Comparison of ENCODE assay signal across 8 cellular contexts in the genomic region with DNA sequence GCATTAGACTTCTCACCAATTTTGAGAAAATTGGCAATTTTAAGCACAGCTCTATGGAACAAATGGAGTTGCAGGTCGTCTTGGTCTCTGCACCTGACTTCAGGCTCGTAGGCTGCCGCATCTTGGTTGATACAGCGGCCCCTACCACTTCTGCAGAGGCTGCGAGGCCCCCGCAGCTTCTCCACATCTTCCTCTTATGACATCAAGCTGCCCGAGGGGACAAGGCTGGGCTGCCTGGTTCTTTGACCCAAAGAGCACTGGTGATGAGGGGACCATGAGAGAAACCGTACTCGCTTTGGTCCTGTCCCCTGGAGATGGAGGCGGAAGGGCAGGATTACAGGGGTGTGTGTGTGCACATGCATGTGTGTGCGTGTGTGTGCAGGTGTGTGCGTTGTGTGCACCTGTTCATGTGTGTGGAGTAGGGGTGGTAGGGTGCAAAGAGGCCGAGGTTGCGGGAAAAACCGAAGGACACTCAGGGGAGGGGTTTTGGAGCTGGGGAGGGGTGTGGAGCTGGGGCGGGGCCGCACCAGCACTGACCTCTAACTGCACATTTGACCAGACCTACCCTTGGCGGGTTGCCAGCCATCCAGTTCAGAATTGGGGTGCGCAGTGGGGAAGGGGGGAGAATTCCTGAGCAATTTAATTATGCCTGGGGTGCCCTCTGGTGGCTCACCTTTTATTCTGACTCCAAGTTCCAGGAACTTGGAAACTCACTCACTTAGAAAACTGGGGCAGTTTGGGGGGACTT.
A peak's percentile ranks its signal among the peaks of the same experiment; 100 is the strongest.
DNase-seq lines count a peak whose midpoint lies in the region; TF ChIP-seq lines count a peak whose summit lies in the region.

No MANE protein-coding gene starts in this region.

- BruUV-seq in PC-9 (replicated peaks; lab: Mats Ljungman, UMichigan): no TSS peak

- no peaks in the 10 kb centered on the region for H3F3A ChIP-seq in PC-9 (ENCODE audit: insufficient read depth, low read depth)

- H3K27ac ChIP-seq in PC-9: no peak overlapping the region

- H3K4me2 ChIP-seq in PC-9: no peak overlapping the region

- H3K9me3 ChIP-seq in PC-9 (ENCODE audit: insufficient read depth, low read depth): no peaks in the 10 kb centered on the region

- peaks cover 10% of the 10 kb centered on the region for H3K27me3 Mint-ChIP-seq in T-helper 2 cell treated with Interferon-gamma antibody and Interleukin-4, amounts not matched to agents 5 μg/mL and 100 μg/mL, for 36 hours (ENCODE audit: low read depth)

- H3K27ac Mint-ChIP-seq in T-helper 2 cell treated with Interferon-gamma antibody and Interleukin-4, amounts not matched to agents 5 μg/mL and 100 μg/mL, for 36 hours: no peak overlapping the region

- no peak overlapping the region for H2AFZ ChIP-seq in PC-9

- DNase-seq in DMS53 (lab: John Stamatoyannopoulos, UW): peak; percentile 27
- DNase-seq in DMS53 treated with DMSO at 0.1 percent for 48 hours (lab: John Stamatoyannopoulos, UW; ENCODE audit: unreplicated experiment): no peak
- peak in 1 of 2 experiments; percentile 32 for DNase-seq in PC-9
- DNase-seq in fibroblast of pulmonary artery (ENCODE audit: low read depth): peak; percentile 42
- no peak for DNase-seq in retinal pigment epithelial cell (ENCODE audit: low read depth)
- DNase-seq in NCI-H1436 (lab: John Stamatoyannopoulos, UW): no peak
- no peak for DNase-seq in T-helper 2 cell treated with Interferon-gamma antibody and Interleukin-4, amounts not matched to agents 5 μg/mL and 100 μg/mL, for 36 hours (ENCODE audit: low spot score)
- DNase-seq in NCI-H2227 treated with DMSO at 0.1 percent for 48 hours (lab: John Stamatoyannopoulos, UW): no peak

- H3K36me3 ChIP-seq in PC-9 (ENCODE audit: low read depth): no peaks in the 10 kb centered on the region

- H3K4me1 ChIP-seq in PC-9 (replicated peaks; ENCODE audit: insufficient read depth): no peaks in the 10 kb centered on the region

- no peaks in the 10 kb centered on the region for H3K9me2 ChIP-seq in PC-9 (ENCODE audit: insufficient read depth)

- H3K79me2 ChIP-seq in PC-9 (ENCODE audit: low read depth): no peaks in the 10 kb centered on the region

- intact Hi-C loops in PC-9 (cut with micrococcal nuclease; ENCODE audit: unreplicated experiment): loop anchor here (1.0 to 5.0 kb wide), 4 partner anchors 106 to 828 kb away; a partner anchor contains a TSS

- H3K4me1 Mint-ChIP-seq in T-helper 2 cell treated with Interferon-gamma antibody and Interleukin-4, amounts not matched to agents 5 μg/mL and 100 μg/mL, for 36 hours (ENCODE audit: low read depth): peaks cover 6% of the 10 kb centered on the region

- H3K27me3 ChIP-seq in PC-9 (ENCODE audit: insufficient read depth, low read depth): no peaks in the 10 kb centered on the region

- TF ChIP-seq CTCF in PC-9 (conservative IDR thresholded peaks at IDR 0.05) (peak; percentile 80), fibroblast of pulmonary artery (IDR thresholded peaks at IDR 0.05; ENCODE audit: low read length, missing control alignments) (peak; percentile 50), retinal pigment epithelial cell (conservative IDR thresholded peaks at IDR 0.05; ENCODE audit: low read depth, low read length) (peak; percentile 60)

- POLR2A ChIA-PET in PC-9 (lab: Charles Lee; ENCODE audit: unreplicated experiment): no interaction called here

- no peak overlapping the region for H3K4me3 Mint-ChIP-seq in T-helper 2 cell treated with Interferon-gamma antibody and Interleukin-4, amounts not matched to agents 5 μg/mL and 100 μg/mL, for 36 hours

- CTCF ChIA-PET in PC-9 (lab: Charles Lee): interaction anchor here (0.6 kb wide), 1 partner anchor 65 kb away, joined by 3 read pairs; no protein-coding TSS in a partner anchor

- H3K4me3 ChIP-seq in PC-9: no peak overlapping the region
- no peak overlapping the region for H3K4me3 ChIP-seq in fibroblast of pulmonary artery (replicated peaks; ENCODE audit: low read depth, low read length)
- no peak overlapping the region for H3K4me3 ChIP-seq in retinal pigment epithelial cell (ENCODE audit: low read length)

- no peaks in the 10 kb centered on the region for H3K9me3 Mint-ChIP-seq in T-helper 2 cell treated with Interferon-gamma antibody and Interleukin-4, amounts not matched to agents 5 μg/mL and 100 μg/mL, for 36 hours

- no peaks in the 10 kb centered on the region for H3K36me3 Mint-ChIP-seq in T-helper 2 cell treated with Interferon-gamma antibody and Interleukin-4, amounts not matched to agents 5 μg/mL and 100 μg/mL, for 36 hours (ENCODE audit: low read depth)

- H4K20me1 ChIP-seq in PC-9 (ENCODE audit: insufficient read depth): no peaks in the 10 kb centered on the region

Comparison
In these comparisons a context has a peak if more than half of its experiments do, and no peak if none do; other contexts are left out.
1. DNase-seq: peak in DMS53 (single experiment) and fibroblast of pulmonary artery (single experiment); none in DMS53 treated with DMSO at 0.1 percent for 48 hours (single experiment), retinal pigment epithelial cell (single experiment), NCI-H1436 (single experiment), T-helper 2 cell treated with Interferon-gamma antibody and Interleukin-4, amounts not matched to agents 5 μg/mL and 100 μg/mL, for 36 hours (single experiment) and NCI-H2227 treated with DMSO at 0.1 percent for 48 hours (single experiment).
2. Peak in every context shown above with its lines, with median percentiles within 50 percentile points of each other: CTCF ChIP-seq.